ENCODE assay signal across 1 cellular context in the genomic region with DNA sequence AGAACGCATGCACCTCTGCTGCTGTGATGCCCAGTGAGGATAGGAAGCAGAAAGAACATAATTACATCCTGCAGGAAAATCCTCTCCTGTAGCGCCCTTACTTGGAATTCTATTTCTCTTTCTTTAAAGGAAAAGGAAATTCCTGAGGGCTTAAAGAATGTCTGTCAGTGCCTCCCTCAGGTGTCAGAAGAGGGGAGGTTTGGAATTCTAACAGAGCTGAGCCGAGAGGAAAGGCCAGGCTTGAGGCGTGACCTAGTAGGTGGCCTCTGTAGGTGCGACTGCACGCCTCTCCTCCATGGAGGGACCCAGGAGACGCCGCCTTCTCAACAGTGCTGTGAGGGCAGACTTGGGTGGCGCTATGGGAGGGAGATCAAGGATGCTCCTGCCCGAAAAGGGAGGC.
TF ChIP-seq lines count a peak whose summit lies in the region.

No MANE protein-coding gene starts in this region.

TF ChIP-seq in WTC11, 78 proteins besides CTCF, POLR2A, EP300 and RAD21 (continued from another document):
- TF ChIP-seq, protein P1, sequence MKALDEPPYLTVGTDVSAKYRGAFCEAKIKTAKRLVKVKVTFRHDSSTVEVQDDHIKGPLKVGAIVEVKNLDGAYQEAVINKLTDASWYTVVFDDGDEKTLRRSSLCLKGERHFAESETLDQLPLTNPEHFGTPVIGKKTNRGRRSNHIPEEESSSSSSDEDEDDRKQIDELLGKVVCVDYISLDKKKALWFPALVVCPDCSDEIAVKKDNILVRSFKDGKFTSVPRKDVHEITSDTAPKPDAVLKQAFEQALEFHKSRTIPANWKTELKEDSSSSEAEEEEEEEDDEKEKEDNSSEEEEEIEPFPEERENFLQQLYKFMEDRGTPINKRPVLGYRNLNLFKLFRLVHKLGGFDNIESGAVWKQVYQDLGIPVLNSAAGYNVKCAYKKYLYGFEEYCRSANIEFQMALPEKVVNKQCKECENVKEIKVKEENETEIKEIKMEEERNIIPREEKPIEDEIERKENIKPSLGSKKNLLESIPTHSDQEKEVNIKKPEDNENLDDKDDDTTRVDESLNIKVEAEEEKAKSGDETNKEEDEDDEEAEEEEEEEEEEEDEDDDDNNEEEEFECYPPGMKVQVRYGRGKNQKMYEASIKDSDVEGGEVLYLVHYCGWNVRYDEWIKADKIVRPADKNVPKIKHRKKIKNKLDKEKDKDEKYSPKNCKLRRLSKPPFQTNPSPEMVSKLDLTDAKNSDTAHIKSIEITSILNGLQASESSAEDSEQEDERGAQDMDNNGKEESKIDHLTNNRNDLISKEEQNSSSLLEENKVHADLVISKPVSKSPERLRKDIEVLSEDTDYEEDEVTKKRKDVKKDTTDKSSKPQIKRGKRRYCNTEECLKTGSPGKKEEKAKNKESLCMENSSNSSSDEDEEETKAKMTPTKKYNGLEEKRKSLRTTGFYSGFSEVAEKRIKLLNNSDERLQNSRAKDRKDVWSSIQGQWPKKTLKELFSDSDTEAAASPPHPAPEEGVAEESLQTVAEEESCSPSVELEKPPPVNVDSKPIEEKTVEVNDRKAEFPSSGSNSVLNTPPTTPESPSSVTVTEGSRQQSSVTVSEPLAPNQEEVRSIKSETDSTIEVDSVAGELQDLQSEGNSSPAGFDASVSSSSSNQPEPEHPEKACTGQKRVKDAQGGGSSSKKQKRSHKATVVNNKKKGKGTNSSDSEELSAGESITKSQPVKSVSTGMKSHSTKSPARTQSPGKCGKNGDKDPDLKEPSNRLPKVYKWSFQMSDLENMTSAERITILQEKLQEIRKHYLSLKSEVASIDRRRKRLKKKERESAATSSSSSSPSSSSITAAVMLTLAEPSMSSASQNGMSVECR (CRISPR knock-in tag; IDR thresholded peaks at IDR 0.05; ENCODE audit: borderline replicate concordance), result no peak
